19 cellular contexts compared by ENCODE assay signal in genomic region chr2:237268004-237268708, GRCh38.
DNase-seq lines count a peak whose midpoint lies in the region; ATAC-seq and TF ChIP-seq lines count a peak whose summit lies in the region.
"Had no signal": no experiment of that assay in that cellular context is flagged by ENCODE, and none has a peak within 500 bp of the region (broad histone marks: within the 10 kb centered on the region; RNA-seq: fewer than 3 reads in every experiment).

No MANE protein-coding gene starts in this region.

- H4K20me1 ChIP-seq in GM23248 (ENCODE audit: insufficient read depth): no peaks in the 10 kb centered on the region
- H4K20me1 ChIP-seq: BLaER1 treated with 17β-estradiol and CSF1 and Interleukin-3, amounts not matched to agents 10 nM and 100 nM had no signal

- H3K27me3 ChIP-seq in testis: no peaks in the 10 kb centered on the region
- no peaks in the 10 kb centered on the region for H3K27me3 ChIP-seq in GM23248 (replicated peaks; ENCODE audit: insufficient read depth)
- H3K27me3 ChIP-seq: BLaER1 treated with 17β-estradiol and CSF1 and Interleukin-3, amounts not matched to agents 10 nM and 100 nM; Peyer's patch; SJSA1 had no signal

- no peak overlapping the region for H3K4me2 ChIP-seq in GM23248 (ENCODE audit: unreplicated experiment)
- H3K4me2 ChIP-seq: BLaER1 treated with 17β-estradiol and CSF1 and Interleukin-3, amounts not matched to agents 10 nM and 100 nM had no signal

- in situ Hi-C loops in GM23248 (cut with MboI): no loop called here

- no peak overlapping the region for H3K9ac ChIP-seq in GM23248
- H3K9ac ChIP-seq: BLaER1 treated with 17β-estradiol and CSF1 and Interleukin-3, amounts not matched to agents 10 nM and 100 nM had no signal

- H3K36me3 ChIP-seq in testis (ENCODE audit: low read depth, missing control alignments) (no peaks in the 10 kb centered on the region), GM23248 (ENCODE audit: low read depth) (no peaks in the 10 kb centered on the region)
- H3K36me3 ChIP-seq: BLaER1 treated with 17β-estradiol and CSF1 and Interleukin-3, amounts not matched to agents 10 nM and 100 nM; Peyer's patch; SJSA1 had no signal

- H3K9me3 ChIP-seq in testis (no peaks in the 10 kb centered on the region), GM23248 (ENCODE audit: low read depth) (no peaks in the 10 kb centered on the region)
- H3K9me3 ChIP-seq: BLaER1 treated with 17β-estradiol and CSF1 and Interleukin-3, amounts not matched to agents 10 nM and 100 nM; Caco-2; Peyer's patch; SJSA1 had no signal

- H3K4me1 ChIP-seq in testis (no peaks in the 10 kb centered on the region), GM23248 (ENCODE audit: insufficient read depth) (peaks cover 25% of the 10 kb centered on the region)
- H3K4me1 ChIP-seq: Caco-2, Peyer's patch had no signal

- H3K27ac ChIP-seq in testis (peak overlapping the region; percentile 62 to 65), GM23248 (no peak overlapping the region)
- H3K27ac ChIP-seq: BLaER1 treated with 17β-estradiol and CSF1 and Interleukin-3, amounts not matched to agents 10 nM and 100 nM; Peyer's patch; SJSA1 had no signal

- no peak for TF ChIP-seq CTCF in testis (IDR thresholded peaks at IDR 0.05)

- 79 to 80% methylated on average over 7 of the region's 7 CpGs for WGBS in testis, 2 donors
- WGBS in GM23248 (ENCODE audit: low coverage in 1 of 2, low lambda C conversion rate in 2 of 2, missing lambda C conversion rate in 2 of 2), 2 experiments: 87 to 93% methylated on average over 7 of the region's 7 CpGs

- H3F3A ChIP-seq in GM23248 (ENCODE audit: insufficient read depth): peaks cover 27% of the 10 kb centered on the region

- no peak for DNase-seq in Right ventricle myocardium superior
- DNase-seq in cardiac septum (ENCODE audit: low spot score): no peak
- DNase-seq in left ventricle myocardium superior: no peak
- peak; percentile 53 for DNase-seq in testis
- no peak for DNase-seq in GM23248
- DNase-seq: 8988T; Caco-2; CD4-positive, alpha-beta memory T cell; DMS 273 treated with DMSO at 0.1 percent for 48 hours; DMS79 treated with DMSO at 0.1 percent for 48 hours; Kasumi-1; NCI-H1417; NCI-H1694 treated with DMSO at 0.1 percent for 48 hours; Peyer's patch had no signal

- H3K79me2 ChIP-seq in GM23248 (ENCODE audit: insufficient read depth): no peaks in the 10 kb centered on the region

- ATAC-seq in Right ventricle myocardium superior (ENCODE audit: poor library complexity): peak; percentile 41
- ATAC-seq in left ventricle myocardium superior: peak; percentile 65
- ATAC-seq in GM21619 (IDR thresholded peaks at IDR 0.05; ENCODE audit: unreplicated experiment): no peak
- no peak for ATAC-seq in HG03135 (IDR thresholded peaks at IDR 0.05; ENCODE audit: unreplicated experiment)
- ATAC-seq in HG03280 (IDR thresholded peaks at IDR 0.05; ENCODE audit: unreplicated experiment): no peak

- no peak overlapping the region for H2AFZ ChIP-seq in GM23248

- H3K4me3 ChIP-seq in testis (no peak overlapping the region), GM23248 (no peak overlapping the region)
- H3K4me3 ChIP-seq: BLaER1 treated with 17β-estradiol and CSF1 and Interleukin-3, amounts not matched to agents 10 nM and 100 nM; Peyer's patch; SJSA1 had no signal

- TF ChIP-seq POLR2A in testis (IDR thresholded peaks at IDR 0.05): no peak

- intact Hi-C loops in Right ventricle myocardium superior (cut with DNase I) (no loop called here), cardiac septum (cut with DNase I) (no loop called here), left ventricle myocardium superior (cut with micrococcal nuclease) (no loop called here), testis (cut with DNase I; ENCODE audit: low total_unique reads) (no loop called here)

- H3K9me2 ChIP-seq in GM23248 (ENCODE audit: insufficient read depth): no peaks in the 10 kb centered on the region; the same call in 1 of the 2 replicates

Comparison
In these comparisons a context has a peak if more than half of its experiments do, and no peak if none do; other contexts are left out.
1. ATAC-seq: peak in Right ventricle myocardium superior (single experiment) and left ventricle myocardium superior (single experiment); none in GM21619 (single experiment), HG03135 (single experiment) and HG03280 (single experiment).